In genomic region chr16:65523258-65523950, GRCh38 we compare ENCODE assay signal across 15 cellular contexts.
"Had no signal": no experiment of that assay in that cellular context is flagged by ENCODE, and none has a peak within 500 bp of the region (broad histone marks: within the 10 kb centered on the region; RNA-seq: fewer than 3 reads in every experiment).

No MANE protein-coding gene starts in this region.

- H3K9me3 ChIP-seq: thyroid gland had no signal

- H3K4me1 Mint-ChIP-seq: activated CD4-positive, alpha-beta T cell treated with anti-CD3 and anti-CD28 coated beads, Interleukin-2, amount 10 ng/mL, durations not matched to agents 7 days and 5 days; activated naive CD8-positive, alpha-beta T cell treated with anti-CD3 and anti-CD28 coated beads for 36 hours; central memory CD8-positive, alpha-beta T cell; memory B cell; natural killer cell; stimulated activated naive B cell treated with anti-CD40 and anti-IgM and Interleukin-4, amounts not matched to agents 10 μg/mL and 1 μg/mL and 100 μg/mL, for 72 hours had no signal

- H3K4me3 Mint-ChIP-seq: activated CD4-positive, alpha-beta T cell treated with anti-CD3 and anti-CD28 coated beads, Interleukin-2, amount 10 ng/mL, durations not matched to agents 7 days and 5 days; activated naive CD8-positive, alpha-beta T cell treated with anti-CD3 and anti-CD28 coated beads for 36 hours; brain; central memory CD8-positive, alpha-beta T cell; memory B cell; natural killer cell; stimulated activated naive B cell treated with anti-CD40 and anti-IgM and Interleukin-4, amounts not matched to agents 10 μg/mL and 1 μg/mL and 100 μg/mL, for 72 hours had no signal

- H3K27me3 Mint-ChIP-seq: activated CD4-positive, alpha-beta T cell treated with anti-CD3 and anti-CD28 coated beads, Interleukin-2, amount 10 ng/mL, durations not matched to agents 7 days and 5 days; activated naive CD8-positive, alpha-beta T cell treated with anti-CD3 and anti-CD28 coated beads for 36 hours; central memory CD8-positive, alpha-beta T cell; memory B cell; stimulated activated naive B cell treated with anti-CD40 and anti-IgM and Interleukin-4, amounts not matched to agents 10 μg/mL and 1 μg/mL and 100 μg/mL, for 72 hours had no signal

- H3K4me3 ChIP-seq: thyroid gland had no signal

- H3K9me3 Mint-ChIP-seq: activated CD4-positive, alpha-beta T cell treated with anti-CD3 and anti-CD28 coated beads, Interleukin-2, amount 10 ng/mL, durations not matched to agents 7 days and 5 days; activated naive CD8-positive, alpha-beta T cell treated with anti-CD3 and anti-CD28 coated beads for 36 hours had no signal

- H3K4me1 ChIP-seq: thyroid gland had no signal

- H3K27me3 ChIP-seq: thyroid gland had no signal

- H3K36me3 Mint-ChIP-seq: activated naive CD8-positive, alpha-beta T cell treated with anti-CD3 and anti-CD28 coated beads for 36 hours; brain; memory B cell; natural killer cell; stimulated activated naive B cell treated with anti-CD40 and anti-IgM and Interleukin-4, amounts not matched to agents 10 μg/mL and 1 μg/mL and 100 μg/mL, for 72 hours had no signal

- H3K36me3 ChIP-seq: thyroid gland had no signal

- H3K27ac ChIP-seq: thyroid gland had no signal

- DNase-seq: activated CD4-positive, alpha-beta T cell treated with anti-CD3 and anti-CD28 coated beads, Interleukin-2, amount 10 ng/mL, durations not matched to agents 7 days and 5 days; activated CD4-positive, CD25-positive, alpha-beta regulatory T cell; activated naive CD8-positive, alpha-beta T cell treated with anti-CD3 and anti-CD28 coated beads for 36 hours; amygdala; effector CD8-positive, alpha-beta T cell; foreskin fibroblast; hypothalamus; left ventricle myocardium superior; natural killer cell; stimulated activated CD4-positive, alpha-beta T cell treated with anti-CD3 and anti-CD28 coated beads, Interleukin-4, amount 100 ng/mL, for 1 hour; stimulated activated naive B cell treated with anti-CD40 and anti-IgM and Interleukin-4, amounts not matched to agents 10 μg/mL and 1 μg/mL and 100 μg/mL, for 72 hours; thyroid gland had no signal

- H3K27ac Mint-ChIP-seq: activated CD4-positive, alpha-beta T cell treated with anti-CD3 and anti-CD28 coated beads, Interleukin-2, amount 10 ng/mL, durations not matched to agents 7 days and 5 days; activated naive CD8-positive, alpha-beta T cell treated with anti-CD3 and anti-CD28 coated beads for 36 hours; memory B cell; natural killer cell; stimulated activated naive B cell treated with anti-CD40 and anti-IgM and Interleukin-4, amounts not matched to agents 10 μg/mL and 1 μg/mL and 100 μg/mL, for 72 hours had no signal
